ENCODE assay signal across 8 cellular contexts in the genomic region with DNA sequence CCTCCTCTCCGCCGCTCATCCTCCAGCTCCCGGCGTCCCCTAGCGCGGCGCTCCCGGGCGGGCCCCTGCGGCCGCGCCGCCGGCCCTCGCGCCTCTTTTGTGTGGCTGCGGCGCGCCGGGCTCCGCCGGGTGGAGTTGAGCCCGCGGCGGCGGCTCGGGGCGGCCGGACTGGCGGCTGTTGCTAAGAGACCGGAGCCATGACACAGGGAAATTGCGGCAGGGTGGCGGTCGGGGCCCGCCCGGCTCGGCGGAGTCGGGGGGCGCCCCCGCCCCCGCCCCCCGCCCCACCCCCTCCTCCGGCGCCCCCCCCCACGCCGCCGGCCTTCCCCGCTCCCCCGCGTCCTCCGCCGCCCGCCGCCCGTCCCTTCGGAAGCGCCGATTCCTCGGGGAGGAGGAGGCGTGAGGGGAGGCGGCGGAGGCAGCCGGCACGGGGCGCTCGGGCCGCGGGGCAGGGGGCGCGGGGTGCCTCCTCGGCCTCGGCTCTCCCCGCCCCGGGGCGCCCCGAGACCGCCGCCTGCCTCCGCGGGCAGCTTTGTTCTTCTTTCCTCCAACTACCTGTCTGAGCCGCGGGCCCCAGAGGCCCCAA. TPM values are rescaled to one million over a fixed set of nuclear protein-coding genes. Genes with fewer than 3 reads are reported as not detected.
DNase-seq lines count a peak whose midpoint lies in the region; ATAC-seq and TF ChIP-seq lines count a peak whose summit lies in the region.

A gene (minus strand): TSS at position 223 of the 586 bp plus-strand sequence. CDS start 3,459 bp downstream, outside the sequence.

- H3K9me3 Mint-ChIP-seq in activated T-helper 1 cell treated with anti-CD3 and anti-CD28 coated beads, Interleukin-12 subunit alpha, Interleukin-12 subunit beta, Interleukin-2, Interleukin-4 antibody, amounts not matched to agents 30 ng/mL and 10 ng/mL and 1 ng/mL, durations not matched to agents 14 hours and 24 hours and 36 hours = no peaks in the 10 kb centered on the region

- peak; percentile 38 for ATAC-seq in HG02610 (IDR thresholded peaks at IDR 0.05; ENCODE audit: unreplicated experiment)
- peak; percentile 33 for ATAC-seq in left lung

- peaks cover 64% of the 10 kb centered on the region for H3K27me3 Mint-ChIP-seq in activated T-helper 1 cell treated with anti-CD3 and anti-CD28 coated beads, Interleukin-12 subunit alpha, Interleukin-12 subunit beta, Interleukin-2, Interleukin-4 antibody, amounts not matched to agents 30 ng/mL and 10 ng/mL and 1 ng/mL, durations not matched to agents 14 hours and 24 hours and 36 hours (ENCODE audit: insufficient read depth)

- DNase-seq in Daoy (ENCODE audit: low read depth) (peak; percentile 32), astrocyte of the hippocampus (ENCODE audit: low read depth, low spot score) (peak; percentile 73), left lung (peak; percentile 34 to 64), MV-4-11 (lab: John Stamatoyannopoulos, UW) (no peak)
- no peak for DNase-seq in activated T-helper 1 cell treated with anti-CD3 and anti-CD28 coated beads, Interleukin-12 subunit alpha, Interleukin-12 subunit beta, Interleukin-2, Interleukin-4 antibody, amounts not matched to agents 30 ng/mL and 10 ng/mL and 1 ng/mL, durations not matched to agents 14 hours and 24 hours and 36 hours (ENCODE audit: low spot score)
- DNase-seq in stimulated activated CD4-positive, alpha-beta T cell treated with anti-CD3 and anti-CD28 coated beads, Interleukin-1b, Interleukin-23, amount 100 ng/mL, for 48 hours = no peak

- H3K27me3 ChIP-seq in left lung = peaks cover 54 to 82% of the 10 kb centered on the region in 2 donors
- H3K27me3 ChIP-seq in thymus (ENCODE audit: control insufficient read depth, insufficient read depth) = peaks cover 63% of the 10 kb centered on the region

- 1% methylated on average over 72 of the region's 83 CpGs for WGBS in thymus

- H3K36me3 ChIP-seq in left lung = no peaks in the 10 kb centered on the region
- H3K36me3 ChIP-seq in thymus (ENCODE audit: control insufficient read depth, insufficient read depth) = no peaks in the 10 kb centered on the region

- no peak within 1 kb of the TSS for H3K27ac Mint-ChIP-seq in activated T-helper 1 cell treated with anti-CD3 and anti-CD28 coated beads, Interleukin-12 subunit alpha, Interleukin-12 subunit beta, Interleukin-2, Interleukin-4 antibody, amounts not matched to agents 30 ng/mL and 10 ng/mL and 1 ng/mL, durations not matched to agents 14 hours and 24 hours and 36 hours

- no peak within 1 kb of the TSS for H3K4me3 Mint-ChIP-seq in activated T-helper 1 cell treated with anti-CD3 and anti-CD28 coated beads, Interleukin-12 subunit alpha, Interleukin-12 subunit beta, Interleukin-2, Interleukin-4 antibody, amounts not matched to agents 30 ng/mL and 10 ng/mL and 1 ng/mL, durations not matched to agents 14 hours and 24 hours and 36 hours

- intact Hi-C loops in left lung (cut with DNase I) = no loop called here
- intact Hi-C loops in activated T-helper 1 cell treated with anti-CD3 and anti-CD28 coated beads, Interleukin-12 subunit alpha, Interleukin-12 subunit beta, Interleukin-2, Interleukin-4 antibody, amounts not matched to agents 30 ng/mL and 10 ng/mL and 1 ng/mL, durations not matched to agents 14 hours and 24 hours and 36 hours (cut with micrococcal nuclease) = loop anchor here (10.0 kb wide), 2 partner anchors 291 to 821 kb away; no protein-coding TSS in a partner anchor

- H3K9me3 ChIP-seq in left lung = no peaks in the 10 kb centered on the region
- no peaks in the 10 kb centered on the region for H3K9me3 ChIP-seq in thymus (ENCODE audit: control insufficient read depth)

- peaks cover 1% of the 10 kb centered on the region for H3K36me3 Mint-ChIP-seq in activated T-helper 1 cell treated with anti-CD3 and anti-CD28 coated beads, Interleukin-12 subunit alpha, Interleukin-12 subunit beta, Interleukin-2, Interleukin-4 antibody, amounts not matched to agents 30 ng/mL and 10 ng/mL and 1 ng/mL, durations not matched to agents 14 hours and 24 hours and 36 hours (ENCODE audit: low read depth)

- no peaks in the 10 kb centered on the region for H3K4me1 Mint-ChIP-seq in activated T-helper 1 cell treated with anti-CD3 and anti-CD28 coated beads, Interleukin-12 subunit alpha, Interleukin-12 subunit beta, Interleukin-2, Interleukin-4 antibody, amounts not matched to agents 30 ng/mL and 10 ng/mL and 1 ng/mL, durations not matched to agents 14 hours and 24 hours and 36 hours (ENCODE audit: low read depth)

- H3K4me1 ChIP-seq in left lung (peaks cover 4 to 24% of the 10 kb centered on the region in 2 donors), thymus (ENCODE audit: control insufficient read depth, insufficient read depth, low read length) (no peaks in the 10 kb centered on the region)

- H3K4me3 ChIP-seq in left lung (peak within 1 kb of the TSS; percentile 34 to 37), thymus (ENCODE audit: low read length) (peak within 1 kb of the TSS; percentile 31)

- no peak for TF ChIP-seq CTCF in left lung (IDR thresholded peaks at IDR 0.05)

- H3K27ac ChIP-seq in left lung = no peak within 1 kb of the TSS
- H3K27ac ChIP-seq in thymus (ENCODE audit: low read depth) = no peak within 1 kb of the TSS

RNA-seq across cellular contexts. Expression of the gene that starts here (rescaled TPM):
- total RNA-seq in Daoy (2014; rRNA removed; shearing (Covaris generic)) = 1.3 and 2.5 TPM in 2 replicates
- total RNA-seq in left lung = 1 to 10 TPM in 1 of 2 donors, under 1 TPM in 1; 0.79 to 1.9 TPM
- polyA plus RNA-seq in thymus = 0.18 TPM
- total RNA-seq in activated T-helper 1 cell treated with anti-CD3 and anti-CD28 coated beads, Interleukin-12 subunit alpha, Interleukin-12 subunit beta, Interleukin-2, Interleukin-4 antibody, amounts not matched to agents 30 ng/mL and 10 ng/mL and 1 ng/mL, durations not matched to agents 14 hours and 24 hours and 36 hours = 0.07 TPM in 1 of 2 replicates, not detected in the other

Comparison
In these comparisons a context has a peak if more than half of its experiments do, and no peak if none do; other contexts are left out.
1. DNase-seq: peak in Daoy (single experiment), astrocyte of the hippocampus (single experiment) and left lung (2 of 2); none in activated T-helper 1 cell treated with anti-CD3 and anti-CD28 coated beads, Interleukin-12 subunit alpha, Interleukin-12 subunit beta, Interleukin-2, Interleukin-4 antibody, amounts not matched to agents 30 ng/mL and 10 ng/mL and 1 ng/mL, durations not matched to agents 14 hours and 24 hours and 36 hours (single experiment), stimulated activated CD4-positive, alpha-beta T cell treated with anti-CD3 and anti-CD28 coated beads, Interleukin-1b, Interleukin-23, amount 100 ng/mL, for 48 hours (single experiment) and MV-4-11 (single experiment).